18 cellular contexts compared by ENCODE assay signal in the genomic region with DNA sequence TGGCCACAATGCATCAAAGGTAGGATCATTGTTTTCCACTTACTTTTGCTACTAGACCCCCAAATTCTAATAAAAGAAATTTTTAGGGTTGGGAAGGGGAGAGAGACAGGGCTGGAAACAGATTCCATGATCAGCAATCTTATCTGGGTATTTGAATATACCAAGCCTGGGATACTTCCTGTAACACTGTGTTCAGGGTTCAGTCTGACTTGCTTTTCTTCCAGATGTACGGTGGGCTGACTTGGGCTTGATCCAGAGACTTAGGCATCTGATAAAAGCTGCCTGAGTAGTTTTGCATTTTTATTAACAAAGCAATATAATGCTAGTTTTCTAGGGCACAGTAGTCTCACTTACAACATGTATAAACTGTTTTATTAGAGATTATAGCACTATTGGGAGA.
DNase-seq lines count a peak whose midpoint lies in the region; TF ChIP-seq lines count a peak whose summit lies in the region.
"Had no signal": no experiment of that assay in that cellular context is flagged by ENCODE, and none has a peak within 500 bp of the region (broad histone marks: within the 10 kb centered on the region; RNA-seq: fewer than 3 reads in every experiment).

No MANE protein-coding gene starts in this region.

- peak overlapping the region in 2 of 3 experiments; percentile 57 to 62 for H3K27ac Mint-ChIP-seq in nephron
- H3K27ac Mint-ChIP-seq: CD8-positive, alpha-beta memory T cell; HFFc6; T-cell had no signal

- no peaks in the 10 kb centered on the region for H3K27me3 Mint-ChIP-seq in nephron (ENCODE audit: low read depth)
- H3K27me3 Mint-ChIP-seq: CD8-positive, alpha-beta memory T cell had no signal

- peaks cover 2% of the 10 kb centered on the region for H3K9me3 Mint-ChIP-seq in nephron

- no peak overlapping the region for H3K4me3 Mint-ChIP-seq in nephron
- H3K4me3 Mint-ChIP-seq: CD8-positive, alpha-beta memory T cell; HFFc6; T-cell had no signal

- peak; percentile 92 for DNase-seq in NCI-H2107 treated with DMSO at 0.1 percent for 48 hours (lab: John Stamatoyannopoulos, UW; ENCODE audit: unreplicated experiment)
- no peak for DNase-seq in NCI-H2107 (lab: John Stamatoyannopoulos, UW)
- peak; percentile 22 for DNase-seq in COR-L47 (lab: John Stamatoyannopoulos, UW)
- DNase-seq in NCI-H69 (lab: John Stamatoyannopoulos, UW): peak; percentile 73
- no peak for DNase-seq in activated CD8-positive, alpha-beta memory T cell treated with anti-CD3 and anti-CD28 coated beads, Interleukin-2, amount 50 U/mL, for 48 hours
- no peak for DNase-seq in NCI-H1092 treated with DMSO at 0.1 percent for 48 hours (lab: John Stamatoyannopoulos, UW)
- DNase-seq: C1 segment of cervical spinal cord; CD8-positive, alpha-beta memory T cell; GDM1; HFFc6; IMR-90; NCI-H1048; NCI-H187; NCI-H226; NCI-H524; Peyer's patch; T-cell had no signal

- peaks cover 17% of the 10 kb centered on the region for H3K4me1 Mint-ChIP-seq in nephron
- H3K4me1 Mint-ChIP-seq: CD8-positive, alpha-beta memory T cell; T-cell had no signal

- no peaks in the 10 kb centered on the region for H3K36me3 Mint-ChIP-seq in nephron (ENCODE audit: low read depth)
- H3K36me3 Mint-ChIP-seq: CD8-positive, alpha-beta memory T cell; T-cell had no signal

- TF ChIP-seq CTCF in nephron (IDR thresholded peaks at IDR 0.05; ENCODE audit: unreplicated experiment in 3 of 3): no peak

Comparison
In these comparisons a context has a peak if more than half of its experiments do, and no peak if none do; other contexts are left out.
1. DNase-seq: peak in NCI-H2107 treated with DMSO at 0.1 percent for 48 hours (single experiment), COR-L47 (single experiment) and NCI-H69 (single experiment); none in NCI-H2107 (single experiment), activated CD8-positive, alpha-beta memory T cell treated with anti-CD3 and anti-CD28 coated beads, Interleukin-2, amount 50 U/mL, for 48 hours (single experiment) and NCI-H1092 treated with DMSO at 0.1 percent for 48 hours (single experiment).